Comparison of ENCODE assay signal across 18 cellular contexts in the genomic region with DNA sequence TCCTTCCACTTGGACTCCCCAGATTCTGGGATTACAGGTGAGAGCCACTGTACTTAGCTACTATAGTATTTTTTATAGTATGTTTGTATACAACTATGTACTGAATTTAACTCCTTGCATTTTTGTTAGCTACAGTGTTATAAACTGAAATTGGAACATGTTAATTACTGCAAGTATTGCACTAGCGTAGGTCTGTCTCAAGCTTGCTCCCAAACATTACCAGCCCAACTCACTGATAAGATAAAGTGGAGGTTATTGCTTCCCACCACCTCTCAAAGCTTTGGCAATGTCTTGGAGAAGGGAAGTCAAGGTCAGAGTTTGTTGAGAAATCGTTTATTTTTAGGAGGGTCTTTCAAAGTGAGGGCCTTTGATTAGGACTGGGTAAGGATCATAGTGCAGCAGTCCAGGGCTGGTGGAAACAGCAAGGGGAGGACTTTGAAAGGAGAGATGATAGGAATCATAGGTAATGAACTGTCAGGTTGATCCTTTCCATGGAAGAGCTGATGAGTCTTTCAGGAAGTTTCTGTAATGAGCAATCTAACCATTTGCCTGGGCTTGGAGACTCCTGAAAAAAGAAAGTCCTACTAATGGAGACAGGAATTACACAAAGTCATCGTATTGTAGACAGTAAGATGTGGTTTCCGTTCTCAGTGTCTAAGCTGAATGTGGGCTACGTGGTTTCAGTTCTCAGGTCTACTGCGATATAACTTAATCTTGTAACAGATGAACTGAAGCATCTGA.
DNase-seq lines count a peak whose midpoint lies in the region; ATAC-seq, FAIRE-seq and TF ChIP-seq lines count a peak whose summit lies in the region.
"Had no signal": no experiment of that assay in that cellular context is flagged by ENCODE, and none has a peak within 500 bp of the region (broad histone marks: within the 10 kb centered on the region; RNA-seq: fewer than 3 reads in every experiment).

No MANE protein-coding gene starts in this region.

- TF ChIP-seq EP300 in GM12878 (IDR thresholded peaks at IDR 0.05; ENCODE audit: borderline replicate concordance in 1 of 2, control insufficient read depth in 1 of 2, low read depth in 2 of 2, low read length in 2 of 2): no peak

- H3K79me2 ChIP-seq in GM12878 (ENCODE audit: control insufficient read depth, insufficient read depth, low read length): no peaks in the 10 kb centered on the region

- no peak for TF ChIP-seq POLR2A in GM12878 (IDR thresholded peaks at IDR 0.05; ENCODE audit: low read depth, low read length)

- peak overlapping the region; percentile 27; the same call in 1 of the 2 replicates for H3K4me2 ChIP-seq in GM12878 (ENCODE audit: control insufficient read depth, insufficient read depth)

- CTCF ChIA-PET in GM12878 (lab: Yijun Ruan, JAX): interaction anchor here (0.6 to 2.4 kb wide), 9 partner anchors 9 to 380 kb away, joined by 3 to 11 read pairs (median 4); a partner anchor contains a TSS

- H3K27ac ChIP-seq in GM12878 (ENCODE audit: control insufficient read depth, insufficient read depth): no peak overlapping the region
- H3K27ac ChIP-seq: cardiac muscle cell had no signal

- H3K4me3 ChIP-seq in GM12878: no peak overlapping the region
- H3K4me3 ChIP-seq: cardiac muscle cell, MG63 had no signal

- DNase-seq in A172 (ENCODE audit: low spot score): peak; percentile 7
- DNase-seq in GM12878 (ENCODE audit: low read depth, low spot score): peak; percentile 51
- DNase-seq in cerebellum (ENCODE audit: low spot score): no peak
- no peak for DNase-seq in effector CD4-positive, alpha-beta T cell
- DNase-seq: BE2C; H9; mammary epithelial cell; MG63; NCI-H226; stimulated activated CD4-positive, alpha-beta T cell treated with anti-CD3 and anti-CD28 coated beads, Interleukin-1b, Interleukin-23, amount 100 ng/mL, for 48 hours had no signal

- TF ChIP-seq RAD21 in GM12878 (IDR thresholded peaks at IDR 0.05; ENCODE audit: insufficient read depth, low read depth, low read length): no peak

- no peak overlapping the region for H2AFZ ChIP-seq in GM12878 (ENCODE audit: control insufficient read depth, low read depth, low read length)

- peak; percentile 74 for ATAC-seq in GM18498 (IDR thresholded peaks at IDR 0.05; ENCODE audit: unreplicated experiment)
- peak; percentile 61 for ATAC-seq in HG03521 (IDR thresholded peaks at IDR 0.05; ENCODE audit: unreplicated experiment)
- ATAC-seq in GM12878: peak; percentile 94
- ATAC-seq in HG03139 (IDR thresholded peaks at IDR 0.05; ENCODE audit: unreplicated experiment): no peak
- no peak for ATAC-seq in GM21360 (IDR thresholded peaks at IDR 0.05; ENCODE audit: unreplicated experiment)
- ATAC-seq: esophagus mucosa; stimulated activated memory B cell treated with anti-CD40 and anti-IgM and Interleukin-4, amounts not matched to agents 10 μg/mL and 1 μg/mL and 100 μg/mL, for 72 hours had no signal

- SMC1A ChIA-PET in GM12878 (lab: Charles Lee; ENCODE audit: uncharacterized antibody, unreplicated experiment): interaction anchor here (0.6 to 3.4 kb wide), 18 partner anchors 11 to 1433 kb away, joined by 3 to 19 read pairs (median 4); no protein-coding TSS in a partner anchor

- no peak for TF ChIP-seq CTCF in GM12878 (IDR thresholded peaks at IDR 0.05 in 2 of 3, conservative IDR thresholded peaks at IDR 0.05 in 1 of 3; ENCODE audit: control insufficient read depth in 2 of 3, extremely low read depth in 1 of 3, insufficient read depth in 1 of 3, low read depth in 3 of 3, low read length in 3 of 3)

- POLR2A ChIA-PET in GM12878 (lab: Charles Lee): no interaction called here

- H3K9me3 ChIP-seq in GM12878 (replicated peaks; ENCODE audit: control insufficient read depth, insufficient read depth, low read length): no peaks in the 10 kb centered on the region
- H3K9me3 ChIP-seq: BE2C, MG63 had no signal

- no peaks in the 10 kb centered on the region for H3K27me3 ChIP-seq in GM12878 (replicated peaks in 1 of 2; ENCODE audit: control insufficient read depth in 2 of 2, insufficient read depth in 2 of 2, low read length in 1 of 2)
- H3K27me3 ChIP-seq: BE2C, cardiac muscle cell, MG63 had no signal

- H3K4me1 ChIP-seq in GM12878 (ENCODE audit: control insufficient read depth, insufficient read depth, low read length): peaks cover 6% of the 10 kb centered on the region; the same call in 1 of the 2 replicates
- H3K4me1 ChIP-seq: BE2C had no signal

- no TSS peak for BruUV-seq in GM12878 (replicated peaks; lab: Mats Ljungman, UMichigan)

- in situ Hi-C loops in GM12878 (cut with MboI): no loop called here

- no peak for FAIRE-seq in GM12878 (lab: Jason Lieb, UNC)
- FAIRE-seq: G401.6 had no signal

- H3K9ac ChIP-seq in GM12878 (ENCODE audit: control insufficient read depth, insufficient read depth, low read length): no peak overlapping the region

- intact Hi-C loops in GM12878 (cut with micrococcal nuclease; ENCODE audit: unreplicated experiment): no loop called here

- WGBS in GM12878 (ENCODE audit: insufficient coverage, insufficient replicate concordance, low lambda C conversion rate, missing lambda C conversion rate): 16% methylated on average over 6 of the region's 6 CpGs

- RAD21 ChIA-PET in GM12878 (lab: Charles Lee; ENCODE audit: unreplicated experiment): interaction anchor here (0.5 to 1.5 kb wide), 5 partner anchors 26 to 313 kb away, joined by 3 to 8 read pairs (median 4); no protein-coding TSS in a partner anchor

- no peaks in the 10 kb centered on the region for H3K36me3 ChIP-seq in GM12878 (ENCODE audit: control insufficient read depth in 2 of 2, insufficient read depth in 2 of 2, low read length in 1 of 2)
- H3K36me3 ChIP-seq: BE2C, cardiac muscle cell, MG63 had no signal

- no peaks in the 10 kb centered on the region for H4K20me1 ChIP-seq in GM12878 (ENCODE audit: control insufficient read depth, insufficient read depth)

TF ChIP-seq in GM12878, 131 proteins besides CTCF, POLR2A, EP300 and RAD21:
- peak; percentile 84 for TF ChIP-seq RUNX3 (IDR thresholded peaks at IDR 0.05; ENCODE audit: low read length)
- TF ChIP-seq IKZF2 (IDR thresholded peaks at IDR 0.05): peak; percentile 77 to 85
- TF ChIP-seq IKZF1 (conservative IDR thresholded peaks at IDR 0.05): peak; percentile 76
- TF ChIP-seq ZNF24 (IDR thresholded peaks at IDR 0.05): no peak
- TF ChIP-seq MTA2 (IDR thresholded peaks at IDR 0.05; ENCODE audit: low read depth): peak; percentile 57; the same call in 1 of the 2 replicates
- TF ChIP-seq NR2C2 (IDR thresholded peaks at IDR 0.05; ENCODE audit: borderline replicate concordance, control insufficient read depth, insufficient read length, low read depth): no peak
- TF ChIP-seq, protein P1, sequence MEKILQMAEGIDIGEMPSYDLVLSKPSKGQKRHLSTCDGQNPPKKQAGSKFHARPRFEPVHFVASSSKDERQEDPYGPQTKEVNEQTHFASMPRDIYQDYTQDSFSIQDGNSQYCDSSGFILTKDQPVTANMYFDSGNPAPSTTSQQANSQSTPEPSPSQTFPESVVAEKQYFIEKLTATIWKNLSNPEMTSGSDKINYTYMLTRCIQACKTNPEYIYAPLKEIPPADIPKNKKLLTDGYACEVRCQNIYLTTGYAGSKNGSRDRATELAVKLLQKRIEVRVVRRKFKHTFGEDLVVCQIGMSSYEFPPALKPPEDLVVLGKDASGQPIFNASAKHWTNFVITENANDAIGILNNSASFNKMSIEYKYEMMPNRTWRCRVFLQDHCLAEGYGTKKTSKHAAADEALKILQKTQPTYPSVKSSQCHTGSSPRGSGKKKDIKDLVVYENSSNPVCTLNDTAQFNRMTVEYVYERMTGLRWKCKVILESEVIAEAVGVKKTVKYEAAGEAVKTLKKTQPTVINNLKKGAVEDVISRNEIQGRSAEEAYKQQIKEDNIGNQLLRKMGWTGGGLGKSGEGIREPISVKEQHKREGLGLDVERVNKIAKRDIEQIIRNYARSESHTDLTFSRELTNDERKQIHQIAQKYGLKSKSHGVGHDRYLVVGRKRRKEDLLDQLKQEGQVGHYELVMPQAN (conservative IDR thresholded peaks at IDR 0.05): no peak
- peak; percentile 35; the same call in 1 of the 2 replicates for TF ChIP-seq SPI1 (IDR thresholded peaks at IDR 0.05; ENCODE audit: borderline replicate concordance, insufficient read depth, low read depth, low read length)
- TF ChIP-seq EED (IDR thresholded peaks at IDR 0.05; ENCODE audit: low read depth): 0 out of 2 replicates have a peak, but pooled peaks have one; percentile 50
- TF ChIP-seq, protein P2, sequence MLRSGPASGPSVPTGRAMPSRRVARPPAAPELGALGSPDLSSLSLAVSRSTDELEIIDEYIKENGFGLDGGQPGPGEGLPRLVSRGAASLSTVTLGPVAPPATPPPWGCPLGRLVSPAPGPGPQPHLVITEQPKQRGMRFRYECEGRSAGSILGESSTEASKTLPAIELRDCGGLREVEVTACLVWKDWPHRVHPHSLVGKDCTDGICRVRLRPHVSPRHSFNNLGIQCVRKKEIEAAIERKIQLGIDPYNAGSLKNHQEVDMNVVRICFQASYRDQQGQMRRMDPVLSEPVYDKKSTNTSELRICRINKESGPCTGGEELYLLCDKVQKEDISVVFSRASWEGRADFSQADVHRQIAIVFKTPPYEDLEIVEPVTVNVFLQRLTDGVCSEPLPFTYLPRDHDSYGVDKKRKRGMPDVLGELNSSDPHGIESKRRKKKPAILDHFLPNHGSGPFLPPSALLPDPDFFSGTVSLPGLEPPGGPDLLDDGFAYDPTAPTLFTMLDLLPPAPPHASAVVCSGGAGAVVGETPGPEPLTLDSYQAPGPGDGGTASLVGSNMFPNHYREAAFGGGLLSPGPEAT (IDR thresholded peaks at IDR 0.05; ENCODE audit: low read depth): peak; percentile 58; the same call in 1 of the 2 replicates

Comparison
In these comparisons a context has a peak if more than half of its experiments do, and no peak if none do; other contexts are left out.
1. DNase-seq: peak in A172 (single experiment) and GM12878 (single experiment); none in cerebellum (single experiment) and effector CD4-positive, alpha-beta T cell (single experiment).
2. ATAC-seq: peak in GM18498 (single experiment), HG03521 (single experiment) and GM12878 (single experiment); none in HG03139 (single experiment) and GM21360 (single experiment).